3 cellular contexts compared by ENCODE assay signal in genomic region chr5:24986326-24986725, GRCh38.
"Had no signal": no experiment of that assay in that cellular context is flagged by ENCODE, and none has a peak within 500 bp of the region (broad histone marks: within the 10 kb centered on the region; RNA-seq: fewer than 3 reads in every experiment).

No MANE protein-coding gene starts in this region.

- H3K4me3 ChIP-seq: GM12878 had no signal

- DNase-seq: GDM1, GF-D8 had no signal
